ENCODE assay signal across 39 cellular contexts in genomic region chr15:43312378-43312777, GRCh38. TPM values are rescaled to one million over a fixed set of nuclear protein-coding genes. Genes with fewer than 3 reads are reported as not detected.
"Had no signal": no experiment of that assay in that cellular context is flagged by ENCODE, and none has a peak within 500 bp of the region (broad histone marks: within the 10 kb centered on the region; RNA-seq: fewer than 3 reads in every experiment).

No MANE protein-coding gene starts in this region.

- H3K4me3 ChIP-seq: MG63 had no signal

- H3K36me3 ChIP-seq: MG63 had no signal

- H3K9me3 ChIP-seq: MG63 had no signal

- DNase-seq: Karpas-422, Kasumi-1, MG63, MM.1S, MV-4-11, NCI-H1048, NCI-H1092, NCI-H1092 treated with DMSO at 0.1 percent for 48 hours, NCI-H1105, NCI-H1105 treated with DMSO at 0.1 percent for 48 hours, NCI-H1417, NCI-H1417 treated with DMSO at 0.1 percent for 48 hours, NCI-H1436, NCI-H1436 treated with DMSO at 0.1 percent for 48 hours, NCI-H146, NCI-H1694, NCI-H1694 treated with DMSO at 0.1 percent for 48 hours, NCI-H187, NCI-H187 treated with DMSO at 0.1 percent for 48 hours, NCI-H1930, NCI-H2029, NCI-H2029 treated with DMSO at 0.1 percent for 48 hours, NCI-H2081, NCI-H2081 treated with DMSO at 0.1 percent for 48 hours, NCI-H2107, NCI-H2171, NCI-H2171 treated with DMSO at 0.1 percent for 48 hours, NCI-H2227 treated with DMSO at 0.1 percent for 48 hours, NCI-H226, NCI-H345, NCI-H446, NCI-H446 treated with DMSO at 0.1 percent for 48 hours, NCI-H510A, NCI-H510A treated with DMSO at 0.1 percent for 48 hours, NCI-H524 had no signal

RNA-seq across cellular contexts. Expression of gene TGM7, which starts 10.3 kb away (rescaled TPM):
- total RNA-seq: LHCN-M2, M059J, MCF 10A, NCI-H460 had no signal

RNA-seq across cellular contexts. Expression of gene TGM5, which starts 45.6 kb away (rescaled TPM):
- total RNA-seq: LHCN-M2, M059J, NCI-H460 had no signal
